ENCODE assay signal across 1 cellular context in the genomic region with DNA sequence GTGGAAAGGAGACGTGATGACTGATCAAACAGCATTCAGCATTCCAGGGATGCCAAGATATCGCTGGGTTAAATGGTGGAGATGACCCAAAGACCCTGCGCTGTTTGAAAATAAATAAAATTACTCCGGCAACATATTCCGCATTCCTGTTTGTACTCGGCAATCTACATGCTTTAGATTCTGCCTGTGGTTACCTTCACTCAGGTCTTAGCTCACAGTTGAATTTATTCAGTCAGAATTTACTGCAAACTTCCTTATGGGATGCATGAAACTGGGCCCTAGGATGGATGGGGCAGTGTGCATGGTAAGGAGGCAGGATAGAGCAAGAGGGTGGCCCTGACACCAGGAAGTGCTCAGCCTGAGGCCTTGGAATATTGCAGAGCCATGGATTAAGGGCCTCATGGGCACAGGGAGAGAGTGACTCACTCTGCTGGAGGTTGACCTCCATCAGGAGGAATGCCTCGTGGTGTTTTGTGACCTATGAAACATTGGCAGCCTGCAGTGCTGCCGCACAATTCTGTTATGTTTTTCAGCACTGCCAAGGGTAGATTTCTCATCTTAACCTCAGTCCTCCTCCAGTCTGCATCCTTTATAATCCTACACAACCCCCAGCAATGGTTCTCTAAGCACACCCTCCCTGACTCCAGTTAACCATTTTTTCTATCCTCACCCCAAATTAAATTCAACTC.
TF ChIP-seq lines count a peak whose summit lies in the region.

No MANE protein-coding gene starts in this region.

TF ChIP-seq in HepG2, 621 proteins besides CTCF, POLR2A, EP300 and RAD21 (continued from another document):
- TF ChIP-seq, protein P1, sequence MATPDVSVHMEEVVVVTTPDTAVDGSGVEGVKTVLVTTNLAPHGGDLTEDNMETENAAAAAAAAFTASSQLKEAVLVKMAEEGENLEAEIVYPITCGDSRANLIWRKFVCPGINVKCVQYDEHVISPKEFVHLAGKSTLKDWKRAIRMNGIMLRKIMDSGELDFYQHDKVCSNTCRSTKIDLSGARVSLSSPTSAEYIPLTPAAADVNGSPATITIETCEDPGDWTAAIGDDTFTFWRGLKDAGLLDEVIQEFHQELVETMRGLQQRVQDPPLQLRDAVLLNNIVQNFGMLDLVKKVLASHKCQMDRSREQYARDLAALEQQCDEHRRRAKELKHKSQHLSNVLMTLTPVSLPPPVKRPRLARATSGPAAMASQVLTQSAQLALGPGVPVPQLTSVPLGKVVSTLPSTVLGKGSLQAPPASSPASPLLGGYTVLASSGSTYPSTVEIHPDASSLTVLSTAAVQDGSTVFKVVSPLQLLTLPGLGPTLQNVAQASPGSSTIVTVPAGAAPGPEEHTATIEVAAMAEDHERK (CRISPR knock-in tag; IDR thresholded peaks at IDR 0.05; ENCODE audit: low read depth), result no peak
- no peak for TF ChIP-seq PRDM15 (CRISPR knock-in tag; IDR thresholded peaks at IDR 0.05)
- no peak for TF ChIP-seq ZNF329 (CRISPR knock-in tag; IDR thresholded peaks at IDR 0.05; ENCODE audit: low read depth)
- TF ChIP-seq ZNF136 (CRISPR knock-in tag; IDR thresholded peaks at IDR 0.05; ENCODE audit: low read depth), result peak; percentile 79; the same call in 1 of the 2 replicates
- no peak for TF ChIP-seq ZNF616 (CRISPR knock-in tag; IDR thresholded peaks at IDR 0.05; ENCODE audit: low read depth)
- TF ChIP-seq ZNF430 (CRISPR knock-in tag; IDR thresholded peaks at IDR 0.05), result no peak
- no peak for TF ChIP-seq ZNF496 (CRISPR knock-in tag; IDR thresholded peaks at IDR 0.05; ENCODE audit: insufficient replicate concordance)
- peak; percentile 83 for TF ChIP-seq ARNT2 (CRISPR knock-in tag; IDR thresholded peaks at IDR 0.05; ENCODE audit: low read depth)
- no peak for TF ChIP-seq ZNF777 (CRISPR knock-in tag; IDR thresholded peaks at IDR 0.05)
- TF ChIP-seq ZNF10 (CRISPR knock-in tag; IDR thresholded peaks at IDR 0.05; ENCODE audit: borderline replicate concordance, low read depth), result no peak
- 0 out of 3 replicates have a peak, but pooled peaks have one; percentile 25 for TF ChIP-seq MXI1 (IDR thresholded peaks at IDR 0.05; ENCODE audit: borderline replicate concordance, low read depth, low read length)
- TF ChIP-seq ZNF367 (CRISPR knock-in tag; IDR thresholded peaks at IDR 0.05; ENCODE audit: borderline replicate concordance), result no peak
- TF ChIP-seq FUBP1 (CRISPR knock-in tag; IDR thresholded peaks at IDR 0.05; ENCODE audit: borderline replicate concordance), result 0 out of 2 replicates have a peak, but pooled peaks have one; percentile 81
- TF ChIP-seq RELA (CRISPR knock-in tag; IDR thresholded peaks at IDR 0.05), result no peak
- TF ChIP-seq SMAD3 (CRISPR knock-in tag; IDR thresholded peaks at IDR 0.05), result 0 out of 2 replicates have a peak, but pooled peaks have one; percentile 20
- TF ChIP-seq CBX1 (IDR thresholded peaks at IDR 0.05; ENCODE audit: low read depth), result no peak
- no peak for TF ChIP-seq CREB1 (IDR thresholded peaks at IDR 0.05)
- TF ChIP-seq CREB1 (CRISPR knock-in tag; IDR thresholded peaks at IDR 0.05), result no peak
- TF ChIP-seq ZNF276 (CRISPR knock-in tag; IDR thresholded peaks at IDR 0.05; ENCODE audit: low read depth), result no peak
- no peak for TF ChIP-seq ZNF75D (CRISPR knock-in tag; IDR thresholded peaks at IDR 0.05; ENCODE audit: borderline replicate concordance)
- TF ChIP-seq TSC22D2 (CRISPR knock-in tag; IDR thresholded peaks at IDR 0.05; ENCODE audit: borderline replicate concordance), result no peak
- TF ChIP-seq, protein P2, sequence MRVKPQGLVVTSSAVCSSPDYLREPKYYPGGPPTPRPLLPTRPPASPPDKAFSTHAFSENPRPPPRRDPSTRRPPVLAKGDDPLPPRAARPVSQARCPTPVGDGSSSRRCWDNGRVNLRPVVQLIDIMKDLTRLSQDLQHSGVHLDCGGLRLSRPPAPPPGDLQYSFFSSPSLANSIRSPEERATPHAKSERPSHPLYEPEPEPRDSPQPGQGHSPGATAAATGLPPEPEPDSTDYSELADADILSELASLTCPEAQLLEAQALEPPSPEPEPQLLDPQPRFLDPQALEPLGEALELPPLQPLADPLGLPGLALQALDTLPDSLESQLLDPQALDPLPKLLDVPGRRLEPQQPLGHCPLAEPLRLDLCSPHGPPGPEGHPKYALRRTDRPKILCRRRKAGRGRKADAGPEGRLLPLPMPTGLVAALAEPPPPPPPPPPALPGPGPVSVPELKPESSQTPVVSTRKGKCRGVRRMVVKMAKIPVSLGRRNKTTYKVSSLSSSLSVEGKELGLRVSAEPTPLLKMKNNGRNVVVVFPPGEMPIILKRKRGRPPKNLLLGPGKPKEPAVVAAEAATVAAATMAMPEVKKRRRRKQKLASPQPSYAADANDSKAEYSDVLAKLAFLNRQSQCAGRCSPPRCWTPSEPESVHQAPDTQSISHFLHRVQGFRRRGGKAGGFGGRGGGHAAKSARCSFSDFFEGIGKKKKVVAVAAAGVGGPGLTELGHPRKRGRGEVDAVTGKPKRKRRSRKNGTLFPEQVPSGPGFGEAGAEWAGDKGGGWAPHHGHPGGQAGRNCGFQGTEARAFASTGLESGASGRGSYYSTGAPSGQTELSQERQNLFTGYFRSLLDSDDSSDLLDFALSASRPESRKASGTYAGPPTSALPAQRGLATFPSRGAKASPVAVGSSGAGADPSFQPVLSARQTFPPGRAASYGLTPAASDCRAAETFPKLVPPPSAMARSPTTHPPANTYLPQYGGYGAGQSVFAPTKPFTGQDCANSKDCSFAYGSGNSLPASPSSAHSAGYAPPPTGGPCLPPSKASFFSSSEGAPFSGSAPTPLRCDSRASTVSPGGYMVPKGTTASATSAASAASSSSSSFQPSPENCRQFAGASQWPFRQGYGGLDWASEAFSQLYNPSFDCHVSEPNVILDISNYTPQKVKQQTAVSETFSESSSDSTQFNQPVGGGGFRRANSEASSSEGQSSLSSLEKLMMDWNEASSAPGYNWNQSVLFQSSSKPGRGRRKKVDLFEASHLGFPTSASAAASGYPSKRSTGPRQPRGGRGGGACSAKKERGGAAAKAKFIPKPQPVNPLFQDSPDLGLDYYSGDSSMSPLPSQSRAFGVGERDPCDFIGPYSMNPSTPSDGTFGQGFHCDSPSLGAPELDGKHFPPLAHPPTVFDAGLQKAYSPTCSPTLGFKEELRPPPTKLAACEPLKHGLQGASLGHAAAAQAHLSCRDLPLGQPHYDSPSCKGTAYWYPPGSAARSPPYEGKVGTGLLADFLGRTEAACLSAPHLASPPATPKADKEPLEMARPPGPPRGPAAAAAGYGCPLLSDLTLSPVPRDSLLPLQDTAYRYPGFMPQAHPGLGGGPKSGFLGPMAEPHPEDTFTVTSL (CRISPR knock-in tag; IDR thresholded peaks at IDR 0.05; ENCODE audit: borderline replicate concordance), result peak; percentile 81
- peak; percentile 75; the same call in 1 of the 2 replicates for TF ChIP-seq CBX5 (CRISPR knock-in tag; IDR thresholded peaks at IDR 0.05; ENCODE audit: borderline replicate concordance)
- no peak for TF ChIP-seq CCAR2 (optimal IDR thresholded peaks at IDR 0.05; ENCODE audit: low read depth, low read length)
- TF ChIP-seq ISX (CRISPR knock-in tag; conservative IDR thresholded peaks at IDR 0.05), result no peak
- no peak for TF ChIP-seq ZNF550 (CRISPR knock-in tag; IDR thresholded peaks at IDR 0.05; ENCODE audit: borderline replicate concordance)
- no peak for TF ChIP-seq MTF1 (CRISPR knock-in tag; IDR thresholded peaks at IDR 0.05)
- TF ChIP-seq SIN3B (IDR thresholded peaks at IDR 0.05; ENCODE audit: low read length), result no peak
- no peak for TF ChIP-seq ZNF383 (CRISPR knock-in tag; IDR thresholded peaks at IDR 0.05; ENCODE audit: borderline replicate concordance)
- no peak for TF ChIP-seq ZNF235 (CRISPR knock-in tag; IDR thresholded peaks at IDR 0.05; ENCODE audit: borderline replicate concordance)
- TF ChIP-seq, protein P3, sequence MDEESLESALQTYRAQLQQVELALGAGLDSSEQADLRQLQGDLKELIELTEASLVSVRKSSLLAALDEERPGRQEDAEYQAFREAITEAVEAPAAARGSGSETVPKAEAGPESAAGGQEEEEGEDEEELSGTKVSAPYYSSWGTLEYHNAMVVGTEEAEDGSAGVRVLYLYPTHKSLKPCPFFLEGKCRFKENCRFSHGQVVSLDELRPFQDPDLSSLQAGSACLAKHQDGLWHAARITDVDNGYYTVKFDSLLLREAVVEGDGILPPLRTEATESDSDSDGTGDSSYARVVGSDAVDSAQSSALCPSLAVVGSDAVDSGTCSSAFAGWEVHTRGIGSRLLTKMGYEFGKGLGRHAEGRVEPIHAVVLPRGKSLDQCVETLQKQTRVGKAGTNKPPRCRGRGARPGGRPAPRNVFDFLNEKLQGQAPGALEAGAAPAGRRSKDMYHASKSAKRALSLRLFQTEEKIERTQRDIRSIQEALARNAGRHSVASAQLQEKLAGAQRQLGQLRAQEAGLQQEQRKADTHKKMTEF (CRISPR knock-in tag; IDR thresholded peaks at IDR 0.05), result peak; percentile 90
- TF ChIP-seq, protein P4, sequence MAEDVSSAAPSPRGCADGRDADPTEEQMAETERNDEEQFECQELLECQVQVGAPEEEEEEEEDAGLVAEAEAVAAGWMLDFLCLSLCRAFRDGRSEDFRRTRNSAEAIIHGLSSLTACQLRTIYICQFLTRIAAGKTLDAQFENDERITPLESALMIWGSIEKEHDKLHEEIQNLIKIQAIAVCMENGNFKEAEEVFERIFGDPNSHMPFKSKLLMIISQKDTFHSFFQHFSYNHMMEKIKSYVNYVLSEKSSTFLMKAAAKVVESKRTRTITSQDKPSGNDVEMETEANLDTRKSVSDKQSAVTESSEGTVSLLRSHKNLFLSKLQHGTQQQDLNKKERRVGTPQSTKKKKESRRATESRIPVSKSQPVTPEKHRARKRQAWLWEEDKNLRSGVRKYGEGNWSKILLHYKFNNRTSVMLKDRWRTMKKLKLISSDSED (CRISPR knock-in tag; IDR thresholded peaks at IDR 0.05), result no peak
- peak; percentile 79; the same call in 1 of the 2 replicates for TF ChIP-seq ZNF780A (CRISPR knock-in tag; IDR thresholded peaks at IDR 0.05)
- TF ChIP-seq, protein P5, sequence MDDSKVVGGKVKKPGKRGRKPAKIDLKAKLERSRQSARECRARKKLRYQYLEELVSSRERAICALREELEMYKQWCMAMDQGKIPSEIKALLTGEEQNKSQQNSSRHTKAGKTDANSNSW (CRISPR knock-in tag; IDR thresholded peaks at IDR 0.05; ENCODE audit: borderline replicate concordance), result no peak
- peak; percentile 99 for TF ChIP-seq FOSL2 (CRISPR knock-in tag; IDR thresholded peaks at IDR 0.05)
- TF ChIP-seq ZNF564 (CRISPR knock-in tag; IDR thresholded peaks at IDR 0.05), result no peak; the same call in 1 of the 2 replicates
- TF ChIP-seq ZFP36L2 (CRISPR knock-in tag; IDR thresholded peaks at IDR 0.05), result peak; percentile 51; the same call in 1 of the 2 replicates
- TF ChIP-seq FIP1L1 (IDR thresholded peaks at IDR 0.05; ENCODE audit: borderline replicate concordance, insufficient read depth, low read depth, low read length), result no peak
